ENCODE assay signal across 2 cellular contexts in genomic region chr2:11683486-11683885, GRCh38.
TF ChIP-seq lines count a peak whose summit lies in the region.

No MANE protein-coding gene starts in this region.

TF ChIP-seq in GM23338, 12 proteins besides CTCF, POLR2A, EP300 and RAD21:
- no peak for TF ChIP-seq REST (IDR thresholded peaks at IDR 0.05; ENCODE audit: unreplicated experiment)
- TF ChIP-seq ZNF114 (CRISPR knock-in tag; IDR thresholded peaks at IDR 0.05) = no peak
- TF ChIP-seq ZNF331 (CRISPR knock-in tag; IDR thresholded peaks at IDR 0.05; ENCODE audit: low read depth) = no peak
- TF ChIP-seq POLR2AphosphoS5 (IDR thresholded peaks at IDR 0.05; ENCODE audit: low read depth) = no peak
- no peak for TF ChIP-seq STAT1 (IDR thresholded peaks at IDR 0.05; ENCODE audit: unreplicated experiment)
- TF ChIP-seq, protein P1, sequence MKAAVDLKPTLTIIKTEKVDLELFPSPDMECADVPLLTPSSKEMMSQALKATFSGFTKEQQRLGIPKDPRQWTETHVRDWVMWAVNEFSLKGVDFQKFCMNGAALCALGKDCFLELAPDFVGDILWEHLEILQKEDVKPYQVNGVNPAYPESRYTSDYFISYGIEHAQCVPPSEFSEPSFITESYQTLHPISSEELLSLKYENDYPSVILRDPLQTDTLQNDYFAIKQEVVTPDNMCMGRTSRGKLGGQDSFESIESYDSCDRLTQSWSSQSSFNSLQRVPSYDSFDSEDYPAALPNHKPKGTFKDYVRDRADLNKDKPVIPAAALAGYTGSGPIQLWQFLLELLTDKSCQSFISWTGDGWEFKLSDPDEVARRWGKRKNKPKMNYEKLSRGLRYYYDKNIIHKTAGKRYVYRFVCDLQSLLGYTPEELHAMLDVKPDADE (IDR thresholded peaks at IDR 0.05) = no peak
- no peak for TF ChIP-seq CREB1 (CRISPR knock-in tag; IDR thresholded peaks at IDR 0.05; ENCODE audit: low read depth)
- TF ChIP-seq EZH2phosphoT487 (IDR thresholded peaks at IDR 0.05; ENCODE audit: unreplicated experiment) = no peak
- no peak for TF ChIP-seq EZH2 (IDR thresholded peaks at IDR 0.05; ENCODE audit: low read depth, unreplicated experiment)
- TF ChIP-seq ZNF462 (CRISPR knock-in tag; IDR thresholded peaks at IDR 0.05) = no peak

TF ChIP-seq in HCT116, 20 proteins besides CTCF, POLR2A, EP300 and RAD21 (continued from another document):
- TF ChIP-seq FOSL1 (IDR thresholded peaks at IDR 0.05; ENCODE audit: low read depth) = no peak
- TF ChIP-seq EZH2phosphoT487 (IDR thresholded peaks at IDR 0.05; ENCODE audit: borderline replicate concordance) = no peak
- TF ChIP-seq ELF1 (IDR thresholded peaks at IDR 0.05; ENCODE audit: borderline replicate concordance, low read depth) = no peak
- TF ChIP-seq CEBPB (IDR thresholded peaks at IDR 0.05; ENCODE audit: low read depth) = no peak
